ENCODE assay signal across 11 cellular contexts in genomic region chr7:48246073-48246472, GRCh38.
DNase-seq lines count a peak whose midpoint lies in the region; ATAC-seq lines count a peak whose summit lies in the region.
"Had no signal": no experiment of that assay in that cellular context is flagged by ENCODE, and none has a peak within 500 bp of the region (broad histone marks: within the 10 kb centered on the region; RNA-seq: fewer than 3 reads in every experiment).

No MANE protein-coding gene starts in this region.

- H3K4me2 ChIP-seq in mesendoderm (ENCODE audit: low read length): no peak overlapping the region

- H3K79me1 ChIP-seq in mesendoderm (ENCODE audit: low read length): no peaks in the 10 kb centered on the region

- H4K8ac ChIP-seq in mesendoderm (ENCODE audit: low read depth, low read length): no peak overlapping the region

- H3K4me1 ChIP-seq in mesendoderm (ENCODE audit: control insufficient read depth, low read depth, low read length): no peaks in the 10 kb centered on the region

- no peak overlapping the region for H3K9ac ChIP-seq in mesendoderm (ENCODE audit: low read length)

- H3K56ac ChIP-seq in mesendoderm (ENCODE audit: low read length): no peak overlapping the region

- H3K27ac ChIP-seq in mesendoderm (ENCODE audit: low read depth, low read length): no peak overlapping the region
- H3K27ac ChIP-seq: skin epidermis had no signal

- H3K36me3 ChIP-seq in mesendoderm (ENCODE audit: control insufficient read depth, insufficient read depth, low read length): no peaks in the 10 kb centered on the region

- H3K79me2 ChIP-seq in mesendoderm (ENCODE audit: control insufficient read depth, insufficient read depth, low read length): no peaks in the 10 kb centered on the region

- no CpG with 5 or more reads among the region's 4 CpGs for WGBS in mesendoderm (ENCODE audit: extremely low coverage, insufficient coverage, low lambda C conversion rate)

- no peak overlapping the region for H3K4ac ChIP-seq in mesendoderm (ENCODE audit: low read depth, low read length)

- no peak overlapping the region for H4K5ac ChIP-seq in mesendoderm (ENCODE audit: low read length)

- H3K18ac ChIP-seq in mesendoderm (ENCODE audit: low read length): no peak overlapping the region

- no peak overlapping the region for H2BK5ac ChIP-seq in mesendoderm (ENCODE audit: low read length)

- ATAC-seq in GM18508 (IDR thresholded peaks at IDR 0.05; ENCODE audit: insufficient read depth, unreplicated experiment): peak; percentile 74
- ATAC-seq in GM21723 (IDR thresholded peaks at IDR 0.05; ENCODE audit: unreplicated experiment): peak; percentile 55
- ATAC-seq in HG03520 (IDR thresholded peaks at IDR 0.05; ENCODE audit: unreplicated experiment): peak; percentile 57
- ATAC-seq in HG03439 (IDR thresholded peaks at IDR 0.05; ENCODE audit: unreplicated experiment): no peak

- no peak overlapping the region for H3K23ac ChIP-seq in mesendoderm (ENCODE audit: low read length)

- no peak overlapping the region for H2BK15ac ChIP-seq in mesendoderm (replicated peaks; ENCODE audit: low read depth)

- no peaks in the 10 kb centered on the region for H3K27me3 ChIP-seq in mesendoderm (ENCODE audit: insufficient read depth, low read length, poor library complexity)

- H3K4me3 ChIP-seq in mesendoderm (ENCODE audit: low read length): no peak overlapping the region
- H3K4me3 ChIP-seq: skin epidermis had no signal

- no peak overlapping the region for H2BK120ac ChIP-seq in mesendoderm (ENCODE audit: low read depth, low read length)

- DNase-seq in hepatic stellate cell (ENCODE audit: low spot score) (peak; percentile 11), NCI-H82 (lab: John Stamatoyannopoulos, UW) (no peak), NCI-H446 treated with DMSO at 0.1 percent for 48 hours (lab: John Stamatoyannopoulos, UW) (no peak), mesendoderm (no peak)
- DNase-seq: H7, NCI-H1436 had no signal

- H2AK5ac ChIP-seq in mesendoderm (ENCODE audit: low read length): no peak overlapping the region
